ENCODE assay signal across 18 cellular contexts in genomic region chr10:95426482-95426881, GRCh38.
"Had no signal": no experiment of that assay in that cellular context is flagged by ENCODE, and none has a peak within 500 bp of the region (broad histone marks: within the 10 kb centered on the region; RNA-seq: fewer than 3 reads in every experiment).

No MANE protein-coding gene starts in this region.

- H3K36me3 ChIP-seq: cardiac muscle cell, SJSA1, thyroid gland had no signal

- H3K27me3 ChIP-seq: cardiac muscle cell, gastrocnemius medialis, hepatocyte, thyroid gland had no signal

- DNase-seq: activated CD4-positive, alpha-beta T cell treated with anti-CD3 and anti-CD28 coated beads, Interleukin-2, amount 10 ng/mL, durations not matched to agents 7 days and 5 days; activated CD4-positive, CD25-positive, alpha-beta regulatory T cell; activated naive CD4-positive, alpha-beta T cell treated with Interleukin-2 at 50 U/mL for 16 hours; activated T-cell treated with anti-CD3 and anti-CD28 coated beads for 4 hours; effector CD8-positive, alpha-beta T cell; gastrocnemius medialis; islet precursor cell; nephron progenitor cell; occipital lobe; stimulated activated CD4-positive, alpha-beta T cell treated with anti-CD3 and anti-CD28 coated beads, Interleukin-12 subunit alpha, Interleukin-12 subunit beta, amount 100 ng/mL, for 4 hours; stimulated activated CD4-positive, alpha-beta T cell treated with anti-CD3 and anti-CD28 coated beads, Interleukin-2, amount 100 ng/mL, for 24 hours; thyroid gland had no signal

- H3K4me1 ChIP-seq: SJSA1 had no signal

- H3K4me3 ChIP-seq: cardiac muscle cell, gastrocnemius medialis, hepatocyte, SJSA1, thyroid gland had no signal

- H3K9me3 ChIP-seq: gastrocnemius medialis, SJSA1, thyroid gland had no signal

- H3K27ac ChIP-seq: cardiac muscle cell, hepatocyte, SJSA1, thyroid gland had no signal

- FAIRE-seq: astrocyte, colon, TTC549 had no signal
